Comparison of ENCODE assay signal across 23 cellular contexts in genomic region chr10:126170367-126170766, GRCh38.
"Had no signal": no experiment of that assay in that cellular context is flagged by ENCODE, and none has a peak within 500 bp of the region (broad histone marks: within the 10 kb centered on the region; RNA-seq: fewer than 3 reads in every experiment).

No MANE protein-coding gene starts in this region.

- H3K27ac Mint-ChIP-seq: activated B cell treated with CpG ODN at 0.5 μM for 24 hours; activated CD8-positive, alpha-beta T cell treated with anti-CD3 and anti-CD28 coated beads for 36 hours; activated naive CD4-positive, alpha-beta T cell treated with anti-CD3 and anti-CD28 coated beads, Interleukin-2, amount 10 ng/mL, durations not matched to agents 7 days and 5 days; activated naive CD8-positive, alpha-beta T cell treated with anti-CD3 and anti-CD28 coated beads, Interleukin-2, amount 50 U/mL, for 24 hours; activated T-helper 2 cell treated with anti-CD3 and anti-CD28 coated beads, Interferon-gamma antibody, Interleukin-2, Interleukin-4, amounts not matched to agents 10 μg/mL and 5 μg/mL and 100 μg/mL, durations not matched to agents 14 hours and 24 hours and 36 hours; dendritic cell treated with granulocyte-macrophage colony-stimulating factor and Interleukin-4, amounts not matched to agents 40 ng/mL and 50 ng/mL, for 4 days; nephron progenitor cell; stimulated activated naive CD8-positive, alpha-beta T cell treated with anti-CD3 and anti-CD28 coated beads, Interleukin-15, Interleukin-2, amounts not matched to agents 100 ng/mL and 50 ng/mL, for 24 hours; T-cell had no signal

- H3K36me3 Mint-ChIP-seq: activated naive CD4-positive, alpha-beta T cell treated with anti-CD3 and anti-CD28 coated beads, Interleukin-2, amount 10 ng/mL, durations not matched to agents 7 days and 5 days; T-cell had no signal

- H3K27me3 ChIP-seq: esophagus muscularis mucosa, hepatocyte, pancreas, sigmoid colon, suprapubic skin, vagina had no signal

- ATAC-seq: activated CD8-positive, alpha-beta T cell treated with anti-CD3 and anti-CD28 coated beads for 36 hours; activated naive CD8-positive, alpha-beta T cell treated with anti-CD3 and anti-CD28 coated beads, Interleukin-2, amount 50 U/mL, for 24 hours; pancreas; SK-N-SH treated with all-trans-retinoic acid at 6 μM for 48 hours; T-cell had no signal

- H3K27ac ChIP-seq: esophagus muscularis mucosa, hepatocyte, pancreas, sigmoid colon, suprapubic skin, vagina had no signal

- H3K4me3 Mint-ChIP-seq: activated B cell treated with CpG ODN at 0.5 μM for 24 hours; activated CD8-positive, alpha-beta T cell treated with anti-CD3 and anti-CD28 coated beads for 36 hours; activated naive CD4-positive, alpha-beta T cell treated with anti-CD3 and anti-CD28 coated beads, Interleukin-2, amount 10 ng/mL, durations not matched to agents 7 days and 5 days; activated naive CD8-positive, alpha-beta T cell treated with anti-CD3 and anti-CD28 coated beads, Interleukin-2, amount 50 U/mL, for 24 hours; dendritic cell treated with granulocyte-macrophage colony-stimulating factor and Interleukin-4, amounts not matched to agents 40 ng/mL and 50 ng/mL, for 4 days; nephron progenitor cell; stimulated activated naive CD8-positive, alpha-beta T cell treated with anti-CD3 and anti-CD28 coated beads, Interleukin-15, Interleukin-2, amounts not matched to agents 100 ng/mL and 50 ng/mL, for 24 hours; T-cell had no signal

- H3K36me3 ChIP-seq: esophagus muscularis mucosa, pancreas, sigmoid colon, suprapubic skin, vagina had no signal

- H2AFZ ChIP-seq: hepatocyte had no signal

- H3K27me3 Mint-ChIP-seq: activated CD8-positive, alpha-beta T cell treated with anti-CD3 and anti-CD28 coated beads for 36 hours; activated naive CD4-positive, alpha-beta T cell treated with anti-CD3 and anti-CD28 coated beads, Interleukin-2, amount 10 ng/mL, durations not matched to agents 7 days and 5 days; activated naive CD8-positive, alpha-beta T cell treated with anti-CD3 and anti-CD28 coated beads, Interleukin-2, amount 50 U/mL, for 24 hours; stimulated activated naive CD8-positive, alpha-beta T cell treated with anti-CD3 and anti-CD28 coated beads, Interleukin-15, Interleukin-2, amounts not matched to agents 100 ng/mL and 50 ng/mL, for 24 hours; T-cell had no signal

- H3K4me1 Mint-ChIP-seq: activated B cell treated with CpG ODN at 0.5 μM for 24 hours; activated naive CD4-positive, alpha-beta T cell treated with anti-CD3 and anti-CD28 coated beads, Interleukin-2, amount 10 ng/mL, durations not matched to agents 7 days and 5 days; activated naive CD8-positive, alpha-beta T cell treated with anti-CD3 and anti-CD28 coated beads, Interleukin-2, amount 50 U/mL, for 24 hours; T-cell had no signal

- DNase-seq: activated B cell treated with CpG ODN at 0.5 μM for 24 hours; activated CD4-positive, alpha-beta T cell treated with anti-CD3 and anti-CD28 coated beads for 48 hours; activated CD8-positive, alpha-beta T cell treated with anti-CD3 and anti-CD28 coated beads for 36 hours; activated naive CD4-positive, alpha-beta T cell treated with anti-CD3 and anti-CD28 coated beads, Interleukin-2, amount 10 ng/mL, durations not matched to agents 7 days and 5 days; activated naive CD8-positive, alpha-beta T cell treated with anti-CD3 and anti-CD28 coated beads, Interleukin-2, amount 50 U/mL, for 24 hours; activated T-cell treated with anti-CD3 and anti-CD28 coated beads, Interleukin-2, amount 50 U/mL, for 1 hour; aorta; effector CD8-positive, alpha-beta T cell; left cardiac atrium; nephron progenitor cell; pancreas; sigmoid colon; stimulated activated CD4-positive, alpha-beta T cell treated with anti-CD3 and anti-CD28 coated beads, Interleukin-2, amount 100 ng/mL, for 24 hours; T-cell; trophoblast cell had no signal

- H3K4me3 ChIP-seq: esophagus muscularis mucosa, hepatocyte, pancreas, sigmoid colon, suprapubic skin, vagina had no signal

- H3K4me1 ChIP-seq: esophagus muscularis mucosa, pancreas, sigmoid colon, suprapubic skin, vagina had no signal

- H3K9me3 Mint-ChIP-seq: activated B cell treated with CpG ODN at 0.5 μM for 24 hours; activated CD8-positive, alpha-beta T cell treated with anti-CD3 and anti-CD28 coated beads for 36 hours; activated naive CD4-positive, alpha-beta T cell treated with anti-CD3 and anti-CD28 coated beads, Interleukin-2, amount 10 ng/mL, durations not matched to agents 7 days and 5 days; activated T-helper 2 cell treated with anti-CD3 and anti-CD28 coated beads, Interferon-gamma antibody, Interleukin-2, Interleukin-4, amounts not matched to agents 10 μg/mL and 5 μg/mL and 100 μg/mL, durations not matched to agents 14 hours and 24 hours and 36 hours; dendritic cell treated with granulocyte-macrophage colony-stimulating factor and Interleukin-4, amounts not matched to agents 40 ng/mL and 50 ng/mL, for 4 days; nephron progenitor cell; stimulated activated naive CD8-positive, alpha-beta T cell treated with anti-CD3 and anti-CD28 coated beads, Interleukin-15, Interleukin-2, amounts not matched to agents 100 ng/mL and 50 ng/mL, for 24 hours had no signal

- H3K79me2 ChIP-seq: hepatocyte had no signal

- H3K9me3 ChIP-seq: esophagus muscularis mucosa, pancreas, sigmoid colon, suprapubic skin, vagina had no signal
